In the genomic region with DNA sequence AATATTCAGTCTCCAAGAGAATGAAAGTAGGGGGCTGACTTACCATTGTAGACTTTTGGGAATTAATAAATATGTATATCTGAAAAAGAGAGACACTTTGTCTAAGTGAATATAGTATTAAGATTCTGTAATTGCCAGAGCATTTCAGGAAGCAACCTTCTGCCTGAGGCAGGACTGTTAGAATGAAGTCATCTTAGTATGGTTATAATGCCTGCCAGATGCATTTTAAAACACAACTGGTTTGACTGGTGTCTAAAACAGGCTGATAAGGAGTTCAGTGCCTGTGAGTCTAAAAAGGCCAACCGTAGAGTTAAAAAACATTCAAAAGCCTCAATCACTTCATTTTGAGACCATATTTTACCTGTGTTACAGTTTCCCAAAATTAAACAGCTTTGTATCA, we compare ENCODE assay signal across 25 cellular contexts.
DNase-seq lines count a peak whose midpoint lies in the region; ATAC-seq and TF ChIP-seq lines count a peak whose summit lies in the region.
"Had no signal": no experiment of that assay in that cellular context is flagged by ENCODE, and none has a peak within 500 bp of the region (broad histone marks: within the 10 kb centered on the region; RNA-seq: fewer than 3 reads in every experiment).

No MANE protein-coding gene starts in this region.

- CTCF ChIA-PET in BJ (lab: Yijun Ruan, JAX) = no interaction called here

- ATAC-seq in GM21381 (IDR thresholded peaks at IDR 0.05; ENCODE audit: unreplicated experiment) = no peak
- ATAC-seq: mucosa of descending colon; Panc1; stimulated activated naive B cell treated with anti-CD40 and anti-IgM and Interleukin-4, amounts not matched to agents 10 μg/mL and 1 μg/mL and 100 μg/mL, for 72 hours had no signal

- H3K27ac ChIP-seq in coronary artery = no peak overlapping the region
- H3K27ac ChIP-seq: cardiac muscle cell, ovary, suprapubic skin, uterus had no signal

- no peaks in the 10 kb centered on the region for H3K36me3 ChIP-seq in BJ (ENCODE audit: control insufficient read depth, insufficient read depth, low read length)
- H3K36me3 ChIP-seq: cardiac muscle cell, ovary, suprapubic skin, uterus had no signal

- TF ChIP-seq CTCF in BJ (IDR thresholded peaks at IDR 0.05; ENCODE audit: insufficient read depth, low read depth, low read length) = no peak
- TF ChIP-seq CTCF in cardiac fibroblast (IDR thresholded peaks at IDR 0.05; ENCODE audit: low read depth, low read length) = no peak
- no peak for TF ChIP-seq CTCF in coronary artery (IDR thresholded peaks at IDR 0.05)

- POLR2A ChIA-PET in BJ (lab: Charles Lee) = no interaction called here

- no peaks in the 10 kb centered on the region for H3K27me3 ChIP-seq in BJ (ENCODE audit: control insufficient read depth, insufficient read depth, low read length)
- H3K27me3 ChIP-seq: cardiac muscle cell, ovary, suprapubic skin, uterus had no signal

- DNase-seq in BJ (ENCODE audit: low read depth) (peak; percentile 25), HPDE6-E6E7 (ENCODE audit: extremely low spot score) (peak; percentile 3), cardiac fibroblast (ENCODE audit: low read depth in 2 of 2) (peak; percentile 16 to 17), hepatic stellate cell (ENCODE audit: low spot score) (peak; percentile 5), dermis blood vessel endothelial cell (no peak), cerebellar nuclear complex (lab: John Stamatoyannopoulos, UW) (no peak), coronary artery (ENCODE audit: low spot score) (no peak)
- DNase-seq: ACHN; activated naive CD4-positive, alpha-beta T cell treated with Interleukin-2 at 50 U/mL for 16 hours; activated T-cell treated with anti-CD3 and anti-CD28 coated beads, Interleukin-2, amount 50 U/mL, for 48 hours; hypothalamus; islet precursor cell; KG1; mucosa of descending colon; NCI-H1694; NCI-H524; ovary; stimulated activated CD4-positive, alpha-beta T cell treated with anti-CD3 and anti-CD28 coated beads, Interleukin-12 subunit alpha, Interleukin-12 subunit beta, amount 100 ng/mL, for 4 hours; stimulated activated CD4-positive, alpha-beta T cell treated with anti-CD3 and anti-CD28 coated beads, Interleukin-4, amount 100 ng/mL, for 24 hours; stimulated activated naive B cell treated with anti-CD40 and anti-IgM and Interleukin-4, amounts not matched to agents 10 μg/mL and 1 μg/mL and 100 μg/mL, for 72 hours; uterus had no signal

- H3K4me3 ChIP-seq in BJ (ENCODE audit: low read depth, low read length) = no peak overlapping the region
- H3K4me3 ChIP-seq in cardiac fibroblast (replicated peaks in 1 of 2; ENCODE audit: low read depth in 2 of 2, low read length in 2 of 2) = no peak overlapping the region
- no peak overlapping the region for H3K4me3 ChIP-seq in coronary artery
- H3K4me3 ChIP-seq: cardiac muscle cell, mucosa of descending colon, ovary, suprapubic skin, uterus had no signal

Comparison
In these comparisons a context has a peak if more than half of its experiments do, and no peak if none do; other contexts are left out.
1. DNase-seq: peak in BJ (single experiment), HPDE6-E6E7 (single experiment), cardiac fibroblast (2 of 2) and hepatic stellate cell (single experiment); none in dermis blood vessel endothelial cell (single experiment), cerebellar nuclear complex (0 of 2) and coronary artery (single experiment).